In the genomic region with DNA sequence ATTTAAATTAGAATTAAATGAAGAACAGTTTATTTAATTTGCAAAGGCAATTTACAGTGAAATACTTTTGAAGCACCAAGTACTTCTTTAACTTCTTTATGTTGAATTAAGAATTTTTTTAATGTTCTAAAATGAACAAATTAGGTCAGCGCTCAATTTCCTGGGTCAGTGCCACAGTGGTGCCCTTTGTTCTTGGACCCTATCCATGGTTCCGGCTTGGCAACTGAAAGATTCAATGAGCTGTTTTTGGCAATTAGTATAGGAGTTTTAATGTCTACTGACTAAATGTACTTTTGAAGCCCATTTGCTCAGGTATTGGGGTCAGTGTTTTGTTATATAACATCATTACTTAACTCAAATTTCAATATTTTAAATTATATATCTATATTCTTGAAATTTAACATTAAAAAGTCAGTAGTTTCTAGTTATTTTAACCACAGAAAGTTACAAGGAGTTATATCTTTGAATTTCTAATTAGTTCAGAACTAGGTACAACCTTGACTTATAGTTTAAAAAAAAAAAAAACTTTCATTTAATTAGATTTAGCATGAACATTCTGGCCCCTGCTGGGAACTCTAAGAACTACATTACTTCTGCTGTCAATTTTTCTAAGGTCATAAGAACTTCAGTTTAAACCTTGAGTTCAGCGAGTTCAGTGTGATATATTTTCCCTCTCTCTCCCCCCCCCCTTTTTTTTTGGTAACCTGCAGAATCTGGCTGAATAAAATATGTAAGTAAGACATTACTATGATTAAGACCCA, we compare ENCODE assay signal across 8 cellular contexts. TPM values are rescaled to one million over a fixed set of nuclear protein-coding genes. Genes with fewer than 3 reads are reported as not detected.
DNase-seq lines count a peak whose midpoint lies in the region; ATAC-seq, FAIRE-seq and TF ChIP-seq lines count a peak whose summit lies in the region.

No MANE protein-coding gene starts in this region.

- no peaks in the 10 kb centered on the region for H3K27me3 Mint-ChIP-seq in type B pancreatic cell

- no peak overlapping the region for H3K4me3 Mint-ChIP-seq in type B pancreatic cell

- H3K27ac ChIP-seq in kidney (ENCODE audit: low read depth in 2 of 2, low read length in 2 of 2) = no peak overlapping the region
- no peak overlapping the region for H3K27ac ChIP-seq in aorta (ENCODE audit: low read depth in 1 of 2, low read length in 2 of 2)

- DNase-seq in A172 (ENCODE audit: low spot score) (peak; percentile 65), ELR (ENCODE audit: low read depth) (peak; percentile 83), NCI-H526 treated with DMSO at 0.1 percent for 48 hours (lab: John Stamatoyannopoulos, UW) (peak; percentile 75), astrocyte of the cerebellum (ENCODE audit: low read depth) (peak; percentile 69), kidney (no peak), type B pancreatic cell (ENCODE audit: extremely low spot score, unreplicated experiment) (no peak), aorta (no peak)

- H3K4me1 ChIP-seq in kidney (ENCODE audit: control insufficient read depth in 1 of 2, insufficient read depth in 1 of 2, low read depth in 1 of 2, low read length in 2 of 2) (no peaks in the 10 kb centered on the region), aorta (ENCODE audit: control insufficient read depth in 1 of 2, insufficient read depth in 2 of 2, low read length in 2 of 2) (no peaks in the 10 kb centered on the region)

- in situ Hi-C loops in astrocyte of the cerebellum (cut with HindIII; ENCODE audit: low sequenced_read_pairs) = no loop called here

- no peaks in the 10 kb centered on the region for H3K36me3 Mint-ChIP-seq in type B pancreatic cell

- FAIRE-seq in kidney (lab: Jason Lieb, UNC) = peak; percentile 81

- H3K9me3 ChIP-seq in kidney (ENCODE audit: control insufficient read depth in 1 of 2, low read length in 2 of 2) (no peaks in the 10 kb centered on the region), aorta (ENCODE audit: control insufficient read depth, low read length) (no peaks in the 10 kb centered on the region)

- ATAC-seq in HG03378 (IDR thresholded peaks at IDR 0.05; ENCODE audit: unreplicated experiment) = peak; percentile 73
- no peak for ATAC-seq in aorta (ENCODE audit: low FRiP score)

- H3K36me3 ChIP-seq in kidney (ENCODE audit: control insufficient read depth in 1 of 2, insufficient read depth in 2 of 2, low read length in 2 of 2) (no peaks in the 10 kb centered on the region), aorta (ENCODE audit: control insufficient read depth in 1 of 2, insufficient read depth in 2 of 2, low read length in 1 of 2) (no peaks in the 10 kb centered on the region)

- 21 to 24% methylated on average over 3 of the region's 3 CpGs for WGBS in aorta, 2 donors

- intact Hi-C loops in kidney (cut with DNase I) = no loop called here
- intact Hi-C loops in aorta (cut with DNase I) = no loop called here

- H3K9ac ChIP-seq in kidney (ENCODE audit: low read length in 2 of 2) = no peak overlapping the region

- no peaks in the 10 kb centered on the region for H3K4me1 Mint-ChIP-seq in type B pancreatic cell (ENCODE audit: unreplicated experiment)

- no peaks in the 10 kb centered on the region for H3K27me3 ChIP-seq in aorta (ENCODE audit: control insufficient read depth in 1 of 2, insufficient read depth in 2 of 2, low read length in 1 of 2)

- H3K9me3 Mint-ChIP-seq in type B pancreatic cell = no peaks in the 10 kb centered on the region

- H3K27ac Mint-ChIP-seq in type B pancreatic cell = no peak overlapping the region

- H3K4me3 ChIP-seq in astrocyte of the cerebellum (ENCODE audit: low read depth, low read length) (no peak overlapping the region), kidney (ENCODE audit: low read length in 2 of 2) (no peak overlapping the region), aorta (ENCODE audit: low read length in 2 of 2) (no peak overlapping the region)

- TF ChIP-seq CTCF in astrocyte of the cerebellum (IDR thresholded peaks at IDR 0.05; ENCODE audit: low read depth, low read length, missing control alignments) (peak; percentile 51), kidney (IDR thresholded peaks at IDR 0.05; ENCODE audit: borderline replicate concordance, extremely low read depth, insufficient read depth) (peak; percentile 27), type B pancreatic cell (conservative IDR thresholded peaks at IDR 0.05) (peak; percentile 80)

RNA-seq across cellular contexts. Expression of a gene that starts 7.6 kb away (rescaled TPM):
- total RNA-seq in A172 (2014; rRNA removed; shearing (Covaris generic)) = 0.02 TPM in 1 of 2 replicates, not detected in the other
- total RNA-seq in kidney (0.38 TPM), type B pancreatic cell (ENCODE audit: low replicate concordance) (1.4 TPM in 1 of 2 replicates, not detected in the other), aorta (under 1 TPM; 0.48 to 0.81 TPM)
- polyA plus RNA-seq in kidney (ENCODE audit: insufficient read depth, low read depth, low replicate concordance) (0.34 TPM), aorta (1 to 10 TPM in 1 of 2 donors, not detected in 1; 1.5 TPM)

Comparison
In these comparisons a context has a peak if more than half of its experiments do, and no peak if none do; other contexts are left out.
1. DNase-seq: peak in A172 (single experiment), ELR (single experiment), NCI-H526 treated with DMSO at 0.1 percent for 48 hours (single experiment) and astrocyte of the cerebellum (single experiment); none in kidney (single experiment), type B pancreatic cell (single experiment) and aorta (0 of 2).
2. CTCF ChIP-seq: peak in every context shown above with its lines; median percentile 80 in type B pancreatic cell; 51 in astrocyte of the cerebellum; 27 in kidney.